ENCODE assay signal across 13 cellular contexts in genomic region chrX:31070057-31070468, GRCh38. TPM values are rescaled to one million over a fixed set of nuclear protein-coding genes. Genes with fewer than 3 reads are reported as not detected.
DNase-seq lines count a peak whose midpoint lies in the region; ATAC-seq, FAIRE-seq and TF ChIP-seq lines count a peak whose summit lies in the region.
"Had no signal": no experiment of that assay in that cellular context is flagged by ENCODE, and none has a peak within 500 bp of the region (broad histone marks: within the 10 kb centered on the region; RNA-seq: fewer than 3 reads in every experiment).

No MANE protein-coding gene starts in this region.

- no TSS peak for BruUV-seq in HepG2 (replicated peaks; lab: Mats Ljungman, UMichigan)

- intact Hi-C loops in activated T-helper 1 cell treated with anti-CD3 and anti-CD28 coated beads, Interleukin-12 subunit alpha, Interleukin-12 subunit beta, Interleukin-2, Interleukin-4 antibody, amounts not matched to agents 30 ng/mL and 10 ng/mL and 1 ng/mL, durations not matched to agents 14 hours and 24 hours and 36 hours (cut with micrococcal nuclease), result no loop called here
- intact Hi-C loops in HepG2 (cut with micrococcal nuclease; ENCODE audit: unreplicated experiment), result no loop called here

- TF ChIP-seq EP300 in HepG2 (IDR thresholded peaks at IDR 0.05; ENCODE audit: low read depth in 2 of 2, low read length in 2 of 2), result no peak
- no peak for TF ChIP-seq EP300 in HepG2 (CRISPR knock-in tag; IDR thresholded peaks at IDR 0.05; ENCODE audit: borderline replicate concordance)

- no peaks in the 10 kb centered on the region for H3K27me3 ChIP-seq in HepG2 (ENCODE audit: control insufficient read depth in 1 of 2, insufficient read depth in 2 of 2, low read length in 2 of 2)

- H3K36me3 Mint-ChIP-seq in activated T-helper 1 cell treated with anti-CD3 and anti-CD28 coated beads, Interleukin-12 subunit alpha, Interleukin-12 subunit beta, Interleukin-2, Interleukin-4 antibody, amounts not matched to agents 30 ng/mL and 10 ng/mL and 1 ng/mL, durations not matched to agents 14 hours and 24 hours and 36 hours (ENCODE audit: low read depth), result no peaks in the 10 kb centered on the region

- no peaks in the 10 kb centered on the region for H3K79me2 ChIP-seq in HepG2 (ENCODE audit: insufficient read depth, low read length)

- H3K4me3 Mint-ChIP-seq in activated T-helper 1 cell treated with anti-CD3 and anti-CD28 coated beads, Interleukin-12 subunit alpha, Interleukin-12 subunit beta, Interleukin-2, Interleukin-4 antibody, amounts not matched to agents 30 ng/mL and 10 ng/mL and 1 ng/mL, durations not matched to agents 14 hours and 24 hours and 36 hours, result peak overlapping the region; percentile 11
- H3K4me3 Mint-ChIP-seq: central memory CD8-positive, alpha-beta T cell; GM23338 had no signal

- ATAC-seq in GM18498 (IDR thresholded peaks at IDR 0.05; ENCODE audit: unreplicated experiment) (peak; percentile 81), HG02884 (IDR thresholded peaks at IDR 0.05; ENCODE audit: unreplicated experiment) (peak; percentile 53), HepG2 (no peak), HG02938 (IDR thresholded peaks at IDR 0.05; ENCODE audit: unreplicated experiment) (no peak)
- ATAC-seq: GM23338 had no signal

- no peak overlapping the region for H3K9ac ChIP-seq in HepG2 (ENCODE audit: insufficient read depth, low read depth, low read length)

- no peak overlapping the region for H3K4me2 ChIP-seq in HepG2 (ENCODE audit: low read depth, low read length)
- H3K4me2 ChIP-seq: GM23338 had no signal

- peaks cover 29% of the 10 kb centered on the region for H3K4me1 Mint-ChIP-seq in activated T-helper 1 cell treated with anti-CD3 and anti-CD28 coated beads, Interleukin-12 subunit alpha, Interleukin-12 subunit beta, Interleukin-2, Interleukin-4 antibody, amounts not matched to agents 30 ng/mL and 10 ng/mL and 1 ng/mL, durations not matched to agents 14 hours and 24 hours and 36 hours (ENCODE audit: low read depth)
- H3K4me1 Mint-ChIP-seq: central memory CD8-positive, alpha-beta T cell; GM23338 had no signal

- H3K4me3 ChIP-seq in HepG2 (replicated peaks in 1 of 3; ENCODE audit: insufficient read depth in 1 of 3, low read depth in 2 of 3, low read length in 3 of 3), result no peak overlapping the region
- H3K4me3 ChIP-seq: GM23338 had no signal

- in situ Hi-C loops in HepG2 (cut with HindIII; ENCODE audit: extremely low pct_ligation_motif_present, low pct_unique_long_range_greater_than_20kb), result no loop called here

- CTCF ChIA-PET in HepG2 (lab: Yijun Ruan, JAX; ENCODE audit: low intra/inter-chr PET ratio, low total read pairs), result no interaction called here

- H3K27ac ChIP-seq in HepG2 (ENCODE audit: extremely low read length, insufficient read depth, low read length), result no peak overlapping the region

- TF ChIP-seq CTCF in HepG2 (CRISPR knock-in tag; IDR thresholded peaks at IDR 0.05), result no peak

- POLR2A ChIA-PET in HepG2 (lab: Yijun Ruan, JAX), result no interaction called here

- no peaks in the 10 kb centered on the region for H3K9me3 ChIP-seq in HepG2 (ENCODE audit: low read length)

- H3K9me3 Mint-ChIP-seq in activated T-helper 1 cell treated with anti-CD3 and anti-CD28 coated beads, Interleukin-12 subunit alpha, Interleukin-12 subunit beta, Interleukin-2, Interleukin-4 antibody, amounts not matched to agents 30 ng/mL and 10 ng/mL and 1 ng/mL, durations not matched to agents 14 hours and 24 hours and 36 hours, result peaks cover 11% of the 10 kb centered on the region

- no peaks in the 10 kb centered on the region for H3K36me3 ChIP-seq in HepG2 (replicated peaks in 1 of 2; ENCODE audit: control insufficient read depth in 1 of 2, insufficient read depth in 2 of 2, low read length in 2 of 2)

- FAIRE-seq in GM19239 (lab: Jason Lieb, UNC) (peak; percentile 37), HepG2 (lab: Jason Lieb, UNC) (no peak)

- H2AFZ ChIP-seq in HepG2 (ENCODE audit: low read length), result no peak overlapping the region
- H2AFZ ChIP-seq: GM23338 had no signal

- peak overlapping the region; percentile 83 for H3K27ac Mint-ChIP-seq in activated T-helper 1 cell treated with anti-CD3 and anti-CD28 coated beads, Interleukin-12 subunit alpha, Interleukin-12 subunit beta, Interleukin-2, Interleukin-4 antibody, amounts not matched to agents 30 ng/mL and 10 ng/mL and 1 ng/mL, durations not matched to agents 14 hours and 24 hours and 36 hours
- H3K27ac Mint-ChIP-seq: GM23338 had no signal

- TF ChIP-seq POLR2A in erythroblast (IDR thresholded peaks at IDR 0.05; ENCODE audit: low read length) (no peak), HepG2 (IDR thresholded peaks at IDR 0.05; ENCODE audit: insufficient read depth in 1 of 2, low read depth in 2 of 2, low read length in 2 of 2) (no peak)

- no peak for DNase-seq in GM19239 (ENCODE audit: insufficient read length, low spot score)
- DNase-seq in activated T-helper 1 cell treated with anti-CD3 and anti-CD28 coated beads, Interleukin-12 subunit alpha, Interleukin-12 subunit beta, Interleukin-2, Interleukin-4 antibody, amounts not matched to agents 30 ng/mL and 10 ng/mL and 1 ng/mL, durations not matched to agents 14 hours and 24 hours and 36 hours (ENCODE audit: low spot score), result peak; percentile 16
- DNase-seq in erythroblast (lab: John Stamatoyannopoulos, UW), result no peak
- DNase-seq in GM03348 (ENCODE audit: low spot score), result no peak
- no peak for DNase-seq in HepG2 (ENCODE audit: low spot score)
- DNase-seq: activated CD8-positive, alpha-beta memory T cell treated with anti-CD3 and anti-CD28 coated beads, Interleukin-2, amount 50 U/mL, for 4 hours; foreskin fibroblast; NCI-H82 had no signal

- TF ChIP-seq RAD21 in HepG2 (CRISPR knock-in tag; IDR thresholded peaks at IDR 0.05), result no peak

- no peaks in the 10 kb centered on the region for H4K20me1 ChIP-seq in HepG2 (ENCODE audit: insufficient read depth, low read length)

- H3K4me1 ChIP-seq in HepG2 (ENCODE audit: insufficient read depth, low read length), result no peaks in the 10 kb centered on the region

- no peaks in the 10 kb centered on the region for H3K27me3 Mint-ChIP-seq in activated T-helper 1 cell treated with anti-CD3 and anti-CD28 coated beads, Interleukin-12 subunit alpha, Interleukin-12 subunit beta, Interleukin-2, Interleukin-4 antibody, amounts not matched to agents 30 ng/mL and 10 ng/mL and 1 ng/mL, durations not matched to agents 14 hours and 24 hours and 36 hours (ENCODE audit: insufficient read depth)
- H3K27me3 Mint-ChIP-seq: central memory CD8-positive, alpha-beta T cell had no signal

TF ChIP-seq in HepG2, 621 proteins besides CTCF, POLR2A, EP300 and RAD21:
- TF ChIP-seq CCAR2 (optimal IDR thresholded peaks at IDR 0.05; ENCODE audit: low read depth, low read length), result no peak

RNA-seq across cellular contexts. Expression of gene FTHL17, which starts 1.8 kb away (rescaled TPM):
- total RNA-seq in activated T-helper 1 cell treated with anti-CD3 and anti-CD28 coated beads, Interleukin-12 subunit alpha, Interleukin-12 subunit beta, Interleukin-2, Interleukin-4 antibody, amounts not matched to agents 30 ng/mL and 10 ng/mL and 1 ng/mL, durations not matched to agents 14 hours and 24 hours and 36 hours, result not detected in 2 replicates
- not detected in 2 replicates for total RNA-seq in HepG2 (2016; rRNA removed; fragmentation: Illumina TruSeq; extraction: Trizol)
- not detected in 2 replicates for total RNA-seq in HepG2 (2016; cell fraction: cytosol; rRNA removed; fragmentation: Illumina TruSeq; extraction: Trizol; ENCODE audit: low read depth)
- not detected in 2 replicates for total RNA-seq in HepG2 (2016; cell fraction: insoluble cytoplasmic fraction; rRNA removed; fragmentation: Illumina TruSeq; extraction: Trizol)
- total RNA-seq in HepG2 (2016; cell fraction: membrane; rRNA removed; fragmentation: Illumina TruSeq; extraction: Trizol), result not detected in 2 replicates
- not detected in 2 replicates for total RNA-seq in HepG2 (2016; cell fraction: nucleus; rRNA removed; fragmentation: Illumina TruSeq; extraction: Trizol)
- polyA plus RNA-seq in HepG2 (2011; rRNA removed), result not detected in 2 replicates
- polyA plus RNA-seq in HepG2 (2011; cell fraction: cytosol; rRNA removed), result not detected in 2 replicates
- polyA plus RNA-seq in HepG2 (2011; cell fraction: nucleus; rRNA removed), result not detected in 2 replicates
- polyA plus RNA-seq in HepG2 (2012), result not detected in 2 replicates
- polyA plus RNA-seq in HepG2 (2016; cell fraction: cytosol; fragmentation: Illumina TruSeq; extraction: Trizol; ENCODE audit: low read depth), result not detected in 2 replicates
- not detected in 2 replicates for polyA plus RNA-seq in HepG2 (2016; cell fraction: insoluble cytoplasmic fraction; fragmentation: Illumina TruSeq; extraction: Trizol; ENCODE audit: low read depth)
- polyA plus RNA-seq in HepG2 (2016; cell fraction: membrane; fragmentation: Illumina TruSeq; extraction: Trizol; ENCODE audit: low read depth), result not detected in 2 replicates
- not detected in 2 replicates for polyA plus RNA-seq in HepG2 (2016; cell fraction: nucleus; fragmentation: Illumina TruSeq; extraction: Trizol; ENCODE audit: insufficient read depth, low read depth)
- polyA minus RNA-seq in HepG2 (2011; rRNA and poly(A)+ RNA removed; ENCODE audit: low replicate concordance), result not detected in 2 replicates
- polyA minus RNA-seq in HepG2 (2011; cell fraction: cytosol; rRNA and poly(A)+ RNA removed), result not detected in 2 replicates
- not detected in 2 replicates for polyA minus RNA-seq in HepG2 (2011; cell fraction: nucleus; rRNA and poly(A)+ RNA removed)
- total RNA-seq: GM23338 had no signal
- polyA plus RNA-seq: GM23338 had no signal

Comparison
In these comparisons a context has a peak if more than half of its experiments do, and no peak if none do; other contexts are left out.
1. ATAC-seq: peak in GM18498 (single experiment) and HG02884 (single experiment); none in HepG2 (single experiment) and HG02938 (single experiment).